In genomic region chr18:32317651-32318050, GRCh38 we compare ENCODE assay signal across 1 cellular context.
TF ChIP-seq lines count a peak whose summit lies in the region.

No MANE protein-coding gene starts in this region.

TF ChIP-seq in HepG2, 621 proteins besides CTCF, POLR2A, EP300 and RAD21 (continued from another document):
- no peak for TF ChIP-seq ZNF407 (CRISPR knock-in tag; IDR thresholded peaks at IDR 0.05; ENCODE audit: not compliant biosample characterization)
- no peak for TF ChIP-seq IRF9 (CRISPR knock-in tag; IDR thresholded peaks at IDR 0.05; ENCODE audit: borderline replicate concordance)
- TF ChIP-seq CBX1 (IDR thresholded peaks at IDR 0.05; ENCODE audit: low read depth) = no peak
